In the genomic region with DNA sequence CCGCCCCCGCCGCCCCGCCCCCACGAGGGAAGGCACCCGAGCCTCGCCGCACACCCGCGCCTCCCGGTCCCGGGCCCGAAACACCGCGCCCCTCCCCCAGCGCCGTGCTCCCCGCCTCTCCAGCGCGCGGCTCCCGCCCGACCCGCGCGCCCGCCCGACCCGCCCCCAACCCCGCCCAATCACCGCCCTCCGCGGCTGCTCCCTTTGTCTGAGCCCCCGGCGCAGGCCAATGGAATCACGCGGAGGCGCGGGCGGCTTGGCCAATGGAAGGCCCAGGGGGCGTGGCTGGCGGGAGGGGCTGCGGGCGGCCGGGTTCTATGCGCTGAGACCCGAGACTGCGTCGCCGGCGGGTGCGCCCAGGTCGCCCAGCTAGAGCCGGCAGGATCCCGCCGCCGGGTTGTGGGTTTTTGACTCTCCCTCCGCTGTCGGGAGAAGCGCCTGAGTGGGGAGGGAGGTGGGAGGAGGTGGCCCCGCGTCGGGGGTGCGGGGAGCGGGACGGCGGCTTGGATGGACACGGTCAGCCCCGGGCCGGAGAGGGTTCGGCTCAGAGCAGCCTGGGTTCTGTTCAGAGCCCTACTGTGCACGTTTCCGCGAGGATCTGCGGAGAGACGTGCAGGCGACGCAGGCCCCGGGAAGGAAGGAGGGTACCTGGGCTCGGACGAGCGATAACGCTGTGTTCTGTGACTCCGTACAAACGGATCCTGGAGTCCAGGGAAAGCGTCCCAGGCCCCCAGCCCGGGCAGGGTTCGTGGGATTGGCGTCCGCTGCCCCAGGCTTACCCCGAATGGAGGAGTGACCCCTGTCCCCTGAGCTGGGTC, we compare ENCODE assay signal across 9 cellular contexts. TPM values are rescaled to one million over a fixed set of nuclear protein-coding genes. Genes with fewer than 3 reads are reported as not detected.
A peak's percentile ranks its signal among the peaks of the same experiment; 100 is the strongest.
DNase-seq lines count a peak whose midpoint lies in the region; ATAC-seq, FAIRE-seq and TF ChIP-seq lines count a peak whose summit lies in the region.
"Had no signal": no experiment of that assay in that cellular context is flagged by ENCODE, and none has a peak within 500 bp of the region (broad histone marks: within the 10 kb centered on the region; RNA-seq: fewer than 3 reads in every experiment).

No MANE protein-coding gene starts in this region.

- peak overlapping the region; percentile 16 to 74 (median 58) for H3K4me3 Mint-ChIP-seq in naive thymus-derived CD4-positive, alpha-beta T cell
- peak overlapping the region; percentile 64 for H3K4me3 Mint-ChIP-seq in stimulated activated effector memory CD8-positive, alpha-beta T cell treated with anti-CD3 and anti-CD28 coated beads, Interleukin-12 subunit alpha, Interleukin-12 subunit beta, amount 100 ng/mL, for 72 hours

- peaks cover 3 to 32% of the 10 kb centered on the region in 2 donors for H3K27me3 ChIP-seq in naive thymus-derived CD4-positive, alpha-beta T cell (ENCODE audit: control insufficient read depth in 2 of 2, insufficient read depth in 2 of 2, low read length in 2 of 2)

- H3K36me3 ChIP-seq in naive thymus-derived CD4-positive, alpha-beta T cell (ENCODE audit: control insufficient read depth in 2 of 3, insufficient read depth in 3 of 3, low read length in 3 of 3), result no peaks in the 10 kb centered on the region

- H3K9me3 ChIP-seq in naive thymus-derived CD4-positive, alpha-beta T cell (ENCODE audit: control insufficient read depth in 2 of 3, low read length in 3 of 3), result no peaks in the 10 kb centered on the region

- peaks cover 26 to 57% (median 32%) of the 10 kb centered on the region in 5 donors for H3K27me3 Mint-ChIP-seq in naive thymus-derived CD4-positive, alpha-beta T cell

- H3K36me3 Mint-ChIP-seq in naive thymus-derived CD4-positive, alpha-beta T cell, result peaks cover 0 to 4% (median 0%) of the 10 kb centered on the region in 5 donors
- peaks cover 11% of the 10 kb centered on the region for H3K36me3 Mint-ChIP-seq in stimulated activated effector memory CD8-positive, alpha-beta T cell treated with anti-CD3 and anti-CD28 coated beads, Interleukin-12 subunit alpha, Interleukin-12 subunit beta, amount 100 ng/mL, for 72 hours

- CTCF ChIA-PET in naive thymus-derived CD4-positive, alpha-beta T cell (lab: Charles Lee), result no interaction called here

- H3K27ac Mint-ChIP-seq in naive thymus-derived CD4-positive, alpha-beta T cell, result no peak overlapping the region
- H3K27ac Mint-ChIP-seq in stimulated activated effector memory CD8-positive, alpha-beta T cell treated with anti-CD3 and anti-CD28 coated beads, Interleukin-12 subunit alpha, Interleukin-12 subunit beta, amount 100 ng/mL, for 72 hours, result no peak overlapping the region

- intact Hi-C loops in naive thymus-derived CD4-positive, alpha-beta T cell (cut with micrococcal nuclease), result loop anchor here (1.0 to 2.0 kb wide), 5 partner anchors 51 to 207 kb away; a partner anchor contains a TSS

- no peak overlapping the region for H3K27ac ChIP-seq in naive thymus-derived CD4-positive, alpha-beta T cell (ENCODE audit: low read depth, low read length)

- H3K4me1 Mint-ChIP-seq in naive thymus-derived CD4-positive, alpha-beta T cell, result peaks cover 10 to 29% (median 16%) of the 10 kb centered on the region in 7 donors
- H3K4me1 Mint-ChIP-seq in stimulated activated effector memory CD8-positive, alpha-beta T cell treated with anti-CD3 and anti-CD28 coated beads, Interleukin-12 subunit alpha, Interleukin-12 subunit beta, amount 100 ng/mL, for 72 hours, result peaks cover 14% of the 10 kb centered on the region

- TF ChIP-seq CTCF in D721Med (IDR thresholded peaks at IDR 0.05; ENCODE audit: insufficient read depth, missing control alignments), result no peak

- peaks cover 0 to 3% (median 0%) of the 10 kb centered on the region in 11 donors for H3K9me3 Mint-ChIP-seq in naive thymus-derived CD4-positive, alpha-beta T cell
- no peaks in the 10 kb centered on the region for H3K9me3 Mint-ChIP-seq in stimulated activated effector memory CD8-positive, alpha-beta T cell treated with anti-CD3 and anti-CD28 coated beads, Interleukin-12 subunit alpha, Interleukin-12 subunit beta, amount 100 ng/mL, for 72 hours

- H3K4me1 ChIP-seq in naive thymus-derived CD4-positive, alpha-beta T cell (ENCODE audit: control insufficient read depth in 2 of 2, insufficient read depth in 2 of 2, low read length in 2 of 2), result peaks cover 17 to 31% of the 10 kb centered on the region in 2 donors

- FAIRE-seq in D721Med (lab: Jason Lieb, UNC), result no peak
- FAIRE-seq: islet of Langerhans had no signal

- ATAC-seq in GM21723 (IDR thresholded peaks at IDR 0.05; ENCODE audit: unreplicated experiment), result peak; percentile 64
- peak; percentile 97 for ATAC-seq in naive thymus-derived CD4-positive, alpha-beta T cell
- peak; percentile 89 for ATAC-seq in stimulated activated effector memory CD8-positive, alpha-beta T cell treated with anti-CD3 and anti-CD28 coated beads, Interleukin-12 subunit alpha, Interleukin-12 subunit beta, amount 100 ng/mL, for 72 hours

- DNase-seq in D721Med (ENCODE audit: insufficient read length, low spot score) (peak; percentile 97), Kasumi-1 (lab: John Stamatoyannopoulos, UW) (peak; percentile 83 to 87), RKO (ENCODE audit: low spot score) (peak; percentile 93), fibroblast of gingiva (ENCODE audit: low read depth) (peak; percentile 96)
- peak; percentile 84 to 88 for DNase-seq in activated T-helper 1 cell treated with anti-CD3 and anti-CD28 coated beads, Interleukin-2, amount 50 U/mL, for 16 hours (ENCODE audit: low read depth in 1 of 2, low spot score in 1 of 2)
- DNase-seq in naive thymus-derived CD4-positive, alpha-beta T cell, result peak; percentile 88 to 94 (median 92)
- DNase-seq in stimulated activated effector memory CD8-positive, alpha-beta T cell treated with anti-CD3 and anti-CD28 coated beads, Interleukin-12 subunit alpha, Interleukin-12 subunit beta, amount 100 ng/mL, for 72 hours (ENCODE audit: low spot score in 2 of 2), result peak; percentile 92 to 96

- POLR2A ChIA-PET in naive thymus-derived CD4-positive, alpha-beta T cell (lab: Charles Lee), result no interaction called here

- H3K4me3 ChIP-seq in naive thymus-derived CD4-positive, alpha-beta T cell (ENCODE audit: low read length), result peak overlapping the region; percentile 44

RNA-seq across cellular contexts. Expression of a gene that starts 49.0 kb away (rescaled TPM):
- total RNA-seq in naive thymus-derived CD4-positive, alpha-beta T cell, result 1 to 10 TPM in 1 of 5 experiments, under 1 TPM in 3, not detected in 1; 0.05 to 3.8 (median 0.68) TPM
- polyA plus RNA-seq in naive thymus-derived CD4-positive, alpha-beta T cell, result not detected

RNA-seq across cellular contexts. Expression of a gene that starts 51.2 kb away (rescaled TPM):
- 100 to 1,000 TPM in 1 of 5 experiments, 10 to 100 TPM in 4; 54.9 to 122 (median 86.5) TPM for total RNA-seq in naive thymus-derived CD4-positive, alpha-beta T cell
- polyA plus RNA-seq in naive thymus-derived CD4-positive, alpha-beta T cell, result 10 to 100 TPM; 45.0 to 84.8 TPM
